14 cellular contexts compared by ENCODE assay signal in the genomic region with DNA sequence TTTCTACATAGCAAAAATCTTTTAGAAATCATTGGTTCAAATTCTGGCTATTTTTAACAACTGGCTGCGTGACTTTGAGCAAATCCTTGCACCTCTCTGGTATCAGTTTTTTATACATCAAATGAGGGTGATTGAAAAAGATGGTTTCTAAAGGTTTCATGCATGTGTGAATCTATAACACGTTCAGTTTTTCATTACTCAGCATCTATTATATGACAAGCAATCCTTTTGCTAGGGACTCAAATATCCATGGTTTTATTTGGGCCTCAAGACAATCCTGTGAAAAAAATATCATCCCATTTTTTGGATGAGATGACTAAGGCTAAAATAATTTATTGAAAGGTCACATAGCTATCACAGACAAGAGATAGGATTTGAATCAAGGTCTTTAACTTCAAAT. TPM values are rescaled to one million over a fixed set of nuclear protein-coding genes. Genes with fewer than 3 reads are reported as not detected.
A peak's percentile ranks its signal among the peaks of the same experiment; 100 is the strongest.
DNase-seq lines count a peak whose midpoint lies in the region; ATAC-seq, FAIRE-seq and TF ChIP-seq lines count a peak whose summit lies in the region.
"Had no signal": no experiment of that assay in that cellular context is flagged by ENCODE, and none has a peak within 500 bp of the region (broad histone marks: within the 10 kb centered on the region; RNA-seq: fewer than 3 reads in every experiment).

No MANE protein-coding gene starts in this region.

- H3K9ac ChIP-seq in smooth muscle cell (ENCODE audit: low read depth) = no peak overlapping the region
- H3K9ac ChIP-seq: BLaER1 treated with 17β-estradiol and CSF1 and Interleukin-3, amounts not matched to agents 10 nM and 100 nM had no signal

- H3K27ac Mint-ChIP-seq in T-cell = no peak overlapping the region
- no peak overlapping the region for H3K27ac Mint-ChIP-seq in CD4-positive, alpha-beta memory T cell
- H3K27ac Mint-ChIP-seq: activated T-cell treated with anti-CD3 and anti-CD28 coated beads, Interleukin-2, amount 50 U/mL, for 24 hours had no signal

- no peaks in the 10 kb centered on the region for H3K9me3 ChIP-seq in lower lobe of right lung
- H3K9me3 ChIP-seq in smooth muscle cell (replicated peaks; ENCODE audit: low read depth) = no peaks in the 10 kb centered on the region
- H3K9me3 ChIP-seq in prostate gland = no peaks in the 10 kb centered on the region
- H3K9me3 ChIP-seq in CD4-positive, alpha-beta memory T cell (ENCODE audit: control insufficient read depth in 1 of 2, low read length in 2 of 2) = no peaks in the 10 kb centered on the region
- H3K9me3 ChIP-seq: BLaER1 treated with 17β-estradiol and CSF1 and Interleukin-3, amounts not matched to agents 10 nM and 100 nM had no signal

- H3F3A ChIP-seq in smooth muscle cell (ENCODE audit: low read depth) = no peaks in the 10 kb centered on the region

- TF ChIP-seq CTCF in lower lobe of right lung (IDR thresholded peaks at IDR 0.05) (no peak), smooth muscle cell (IDR thresholded peaks at IDR 0.05; ENCODE audit: borderline replicate concordance, insufficient read depth, poor library complexity, severe bottlenecking) (no peak), prostate gland (IDR thresholded peaks at IDR 0.05) (no peak)

- H3K4me3 Mint-ChIP-seq in T-cell = no peak overlapping the region
- no peak overlapping the region for H3K4me3 Mint-ChIP-seq in CD4-positive, alpha-beta memory T cell
- H3K4me3 Mint-ChIP-seq: activated T-cell treated with anti-CD3 and anti-CD28 coated beads, Interleukin-2, amount 50 U/mL, for 24 hours had no signal

- ATAC-seq in lower lobe of right lung (no peak), T-cell (replicated peaks in 1 of 4) (no peak), GM21619 (IDR thresholded peaks at IDR 0.05; ENCODE audit: unreplicated experiment) (no peak)

- no peaks in the 10 kb centered on the region for H3K4me1 ChIP-seq in lower lobe of right lung
- no peaks in the 10 kb centered on the region for H3K4me1 ChIP-seq in smooth muscle cell (ENCODE audit: low read depth)
- no peaks in the 10 kb centered on the region for H3K4me1 ChIP-seq in prostate gland (replicated peaks)
- no peaks in the 10 kb centered on the region for H3K4me1 ChIP-seq in CD4-positive, alpha-beta memory T cell (ENCODE audit: insufficient read depth, low read length)
- H3K4me1 ChIP-seq: BLaER1 treated with 17β-estradiol and CSF1 and Interleukin-3, amounts not matched to agents 10 nM and 100 nM had no signal

- FAIRE-seq in GM18507 (lab: Jason Lieb, UNC) (peak; percentile 24), colon (lab: Jason Lieb, UNC) (peak; percentile 58)
- FAIRE-seq: endothelial cell of umbilical vein had no signal

- H3K4me3 ChIP-seq in lower lobe of right lung (peak overlapping the region; percentile 41), smooth muscle cell (peak overlapping the region; percentile 55), prostate gland (no peak overlapping the region)
- H3K4me3 ChIP-seq in CD4-positive, alpha-beta memory T cell (ENCODE audit: low read length in 2 of 2) = no peak overlapping the region
- H3K4me3 ChIP-seq: BLaER1 treated with 17β-estradiol and CSF1 and Interleukin-3, amounts not matched to agents 10 nM and 100 nM had no signal

- H3K4me1 Mint-ChIP-seq in T-cell = no peaks in the 10 kb centered on the region
- no peaks in the 10 kb centered on the region for H3K4me1 Mint-ChIP-seq in CD4-positive, alpha-beta memory T cell

- H3K27ac ChIP-seq in lower lobe of right lung = no peak overlapping the region
- H3K27ac ChIP-seq in smooth muscle cell (ENCODE audit: low read depth) = no peak overlapping the region
- no peak overlapping the region for H3K27ac ChIP-seq in prostate gland
- H3K27ac ChIP-seq in CD4-positive, alpha-beta memory T cell (ENCODE audit: low read depth, low read length) = no peak overlapping the region
- H3K27ac ChIP-seq: BLaER1 treated with 17β-estradiol and CSF1 and Interleukin-3, amounts not matched to agents 10 nM and 100 nM; brain microvascular endothelial cell had no signal

- no peak for TF ChIP-seq POLR2A in prostate gland (IDR thresholded peaks at IDR 0.05)

- no peaks in the 10 kb centered on the region for H3K36me3 Mint-ChIP-seq in T-cell
- no peaks in the 10 kb centered on the region for H3K36me3 Mint-ChIP-seq in CD4-positive, alpha-beta memory T cell

- CTCF ChIA-PET in T-cell (lab: Charles Lee) = no interaction called here
- CTCF ChIA-PET in CD4-positive, alpha-beta memory T cell (lab: Charles Lee; ENCODE audit: partially characterized antibody) = no interaction called here

- WGBS in smooth muscle cell (ENCODE audit: low lambda C conversion rate) = 21% methylated on average over 2 of the region's 2 CpGs
- WGBS in prostate gland = 45% methylated on average over 2 of the region's 2 CpGs

- peak overlapping the region; percentile 79 for H2AFZ ChIP-seq in smooth muscle cell (ENCODE audit: low read depth)

- peaks cover 0 to 28% of the 10 kb centered on the region in 2 donors for H3K27me3 Mint-ChIP-seq in T-cell
- H3K27me3 Mint-ChIP-seq in CD4-positive, alpha-beta memory T cell = no peaks in the 10 kb centered on the region

- DNase-seq in GM18507 (ENCODE audit: extremely low spot score, insufficient read length, low read depth) (no peak), lower lobe of right lung (no peak), smooth muscle cell (lab: John Stamatoyannopoulos, UW; ENCODE audit: unreplicated experiment) (no peak), prostate gland (ENCODE audit: low spot score) (no peak), T-cell (no peak)
- DNase-seq in CD4-positive, alpha-beta memory T cell = no peak
- DNase-seq: activated T-cell treated with anti-CD3 and anti-CD28 coated beads, Interleukin-2, amount 50 U/mL, for 24 hours; brain microvascular endothelial cell; NCI-H1092 treated with DMSO at 0.1 percent for 48 hours; NCI-H2227 treated with DMSO at 0.1 percent for 48 hours had no signal

- intact Hi-C loops in lower lobe of right lung (cut with DNase I) = no loop called here
- intact Hi-C loops in prostate gland (cut with DNase I) = no loop called here
- intact Hi-C loops in CD4-positive, alpha-beta memory T cell (cut with micrococcal nuclease) = no loop called here

- no peaks in the 10 kb centered on the region for H3K9me3 Mint-ChIP-seq in T-cell
- no peaks in the 10 kb centered on the region for H3K9me3 Mint-ChIP-seq in CD4-positive, alpha-beta memory T cell
- H3K9me3 Mint-ChIP-seq: activated T-cell treated with anti-CD3 and anti-CD28 coated beads, Interleukin-2, amount 50 U/mL, for 24 hours had no signal

- POLR2A ChIA-PET in T-cell (lab: Charles Lee) = no interaction called here
- POLR2A ChIA-PET in CD4-positive, alpha-beta memory T cell (lab: Charles Lee; ENCODE audit: partially characterized antibody) = no interaction called here

- no peaks in the 10 kb centered on the region for H3K36me3 ChIP-seq in lower lobe of right lung
- no peaks in the 10 kb centered on the region for H3K36me3 ChIP-seq in smooth muscle cell (ENCODE audit: low read depth)
- H3K36me3 ChIP-seq in prostate gland = no peaks in the 10 kb centered on the region
- no peaks in the 10 kb centered on the region for H3K36me3 ChIP-seq in CD4-positive, alpha-beta memory T cell (ENCODE audit: insufficient read depth, low read length)
- H3K36me3 ChIP-seq: BLaER1 treated with 17β-estradiol and CSF1 and Interleukin-3, amounts not matched to agents 10 nM and 100 nM; brain microvascular endothelial cell had no signal

- H3K79me2 ChIP-seq in smooth muscle cell (ENCODE audit: low read depth) = peaks cover 8% of the 10 kb centered on the region

- no peaks in the 10 kb centered on the region for H4K20me1 ChIP-seq in smooth muscle cell (ENCODE audit: low read depth)
- H4K20me1 ChIP-seq: BLaER1 treated with 17β-estradiol and CSF1 and Interleukin-3, amounts not matched to agents 10 nM and 100 nM had no signal

- H3K4me2 ChIP-seq in smooth muscle cell = peak overlapping the region; percentile 81
- H3K4me2 ChIP-seq: BLaER1 treated with 17β-estradiol and CSF1 and Interleukin-3, amounts not matched to agents 10 nM and 100 nM had no signal

- no peaks in the 10 kb centered on the region for H3K27me3 ChIP-seq in lower lobe of right lung (ENCODE audit: low read depth)
- H3K27me3 ChIP-seq in smooth muscle cell (ENCODE audit: low read depth) = no peaks in the 10 kb centered on the region
- no peaks in the 10 kb centered on the region for H3K27me3 ChIP-seq in prostate gland (replicated peaks; ENCODE audit: insufficient read depth)
- H3K27me3 ChIP-seq in CD4-positive, alpha-beta memory T cell (ENCODE audit: insufficient read depth, low read length) = no peaks in the 10 kb centered on the region
- H3K27me3 ChIP-seq: brain microvascular endothelial cell had no signal

RNA-seq across cellular contexts. Expression of a gene that starts 0.9 kb away (rescaled TPM):
- total RNA-seq in lower lobe of right lung (11.4 TPM), smooth muscle cell (46.9 and 52.2 TPM in 2 replicates), prostate gland (10 to 100 TPM in 1 of 2 donors, 1 to 10 TPM in 1; 6.9 to 26.4 TPM), T-cell (under 1 TPM in 4 of 5 donors, not detected in 1; 0.15 to 0.44 (median 0.31) TPM)
- polyA plus RNA-seq in smooth muscle cell = 22.7 and 36.1 TPM in 2 replicates
- total RNA-seq in CD4-positive, alpha-beta memory T cell = not detected
- not detected for polyA plus RNA-seq in CD4-positive, alpha-beta memory T cell

Comparison
In these comparisons a context has a peak if more than half of its experiments do, and no peak if none do; other contexts are left out.
1. H3K4me3 ChIP-seq: peak in lower lobe of right lung (single experiment) and smooth muscle cell (single experiment); none in prostate gland (0 of 2) and CD4-positive, alpha-beta memory T cell (0 of 2).